Comparison of ENCODE assay signal across 11 cellular contexts in the genomic region with DNA sequence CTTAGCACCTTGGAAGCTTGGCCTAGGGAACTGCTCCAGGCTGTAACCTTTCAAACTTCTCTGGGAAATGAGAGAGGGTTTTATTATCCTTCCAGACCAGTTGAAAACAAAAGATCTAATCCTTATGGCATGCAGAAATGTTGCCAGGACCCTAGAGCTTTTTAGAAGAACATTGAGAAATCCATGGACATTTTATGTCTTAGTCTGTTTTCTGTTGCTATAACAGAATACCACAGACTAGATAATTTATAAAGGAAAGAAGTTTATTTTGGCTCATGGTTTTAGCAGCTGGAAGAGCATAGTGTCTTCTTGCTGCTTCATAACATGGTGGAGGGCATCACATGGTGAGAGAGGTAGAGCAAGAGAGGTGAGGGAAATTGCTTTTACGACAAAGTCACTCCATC. TPM values are rescaled to one million over a fixed set of nuclear protein-coding genes. Genes with fewer than 3 reads are reported as not detected.
DNase-seq lines count a peak whose midpoint lies in the region; TF ChIP-seq lines count a peak whose summit lies in the region.
"Had no signal": no experiment of that assay in that cellular context is flagged by ENCODE, and none has a peak within 500 bp of the region (broad histone marks: within the 10 kb centered on the region; RNA-seq: fewer than 3 reads in every experiment).

No MANE protein-coding gene starts in this region.

- H3K36me3 ChIP-seq in uterus: no peaks in the 10 kb centered on the region

- no peaks in the 10 kb centered on the region for H3K9me3 ChIP-seq in uterus

- no peaks in the 10 kb centered on the region for H3K27me3 ChIP-seq in uterus

- TF ChIP-seq CTCF in fibroblast of mammary gland (conservative IDR thresholded peaks at IDR 0.05; ENCODE audit: control insufficient read depth, insufficient read depth, low read depth, low read length): no peak
- no peak for TF ChIP-seq CTCF in nephron progenitor cell (IDR thresholded peaks at IDR 0.05)
- no peak for TF ChIP-seq CTCF in uterus (IDR thresholded peaks at IDR 0.05)

- peaks cover 4 to 19% of the 10 kb centered on the region in 2 donors for H3K4me1 ChIP-seq in uterus

- peaks cover 20% of the 10 kb centered on the region for H3K4me1 Mint-ChIP-seq in activated naive CD4-positive, alpha-beta T cell treated with anti-CD3 and anti-CD28 coated beads, Interleukin-2, amount 50 U/mL, for 24 hours
- H3K4me1 Mint-ChIP-seq in nephron progenitor cell: peaks cover 27% of the 10 kb centered on the region

- H3K27ac Mint-ChIP-seq in activated naive CD4-positive, alpha-beta T cell treated with anti-CD3 and anti-CD28 coated beads, Interleukin-2, amount 50 U/mL, for 24 hours: peak overlapping the region; percentile 19
- peak overlapping the region; percentile 95 for H3K27ac Mint-ChIP-seq in nephron progenitor cell
- H3K27ac Mint-ChIP-seq: activated naive CD8-positive, alpha-beta T cell treated with anti-CD3 and anti-CD28 coated beads for 36 hours had no signal

- H3K4me3 ChIP-seq in fibroblast of mammary gland (ENCODE audit: control insufficient read depth, low read depth, low read length) (no peak overlapping the region), uterus (no peak overlapping the region)

- peak in 1 of 2 donors; percentile 18 for TF ChIP-seq POLR2A in uterus (IDR thresholded peaks at IDR 0.05)

- DNase-seq in activated naive CD4-positive, alpha-beta T cell (lab: John Stamatoyannopoulos, UW): no peak
- DNase-seq in fibroblast of mammary gland (ENCODE audit: low read depth) (peak; percentile 97), nephron progenitor cell (no peak), uterus (peak; percentile 49 to 86), NCI-H748 (lab: John Stamatoyannopoulos, UW; ENCODE audit: unreplicated experiment) (no peak), activated gamma-delta T cell treated with Interleukin-2 at 50 U/mL for 16 hours (no peak)
- DNase-seq in activated T-cell treated with anti-CD3 and anti-CD28 coated beads, Interleukin-2, amount 50 U/mL, for 1 hour: no peak
- DNase-seq: activated naive CD8-positive, alpha-beta T cell treated with anti-CD3 and anti-CD28 coated beads for 36 hours; NCI-H748 treated with DMSO at 0.1 percent for 48 hours had no signal

- no peak overlapping the region for H3K4me3 Mint-ChIP-seq in activated naive CD4-positive, alpha-beta T cell treated with anti-CD3 and anti-CD28 coated beads, Interleukin-2, amount 50 U/mL, for 24 hours
- H3K4me3 Mint-ChIP-seq in nephron progenitor cell: no peak overlapping the region
- H3K4me3 Mint-ChIP-seq: activated naive CD8-positive, alpha-beta T cell treated with anti-CD3 and anti-CD28 coated beads for 36 hours had no signal

- intact Hi-C loops in uterus (cut with DNase I; ENCODE audit: low total_unique reads): no loop called here

- H3K27me3 Mint-ChIP-seq in activated naive CD4-positive, alpha-beta T cell treated with anti-CD3 and anti-CD28 coated beads, Interleukin-2, amount 50 U/mL, for 24 hours: no peaks in the 10 kb centered on the region
- H3K27me3 Mint-ChIP-seq in nephron progenitor cell (ENCODE audit: low read depth, poor library complexity): no peaks in the 10 kb centered on the region
- H3K27me3 Mint-ChIP-seq: activated naive CD8-positive, alpha-beta T cell treated with anti-CD3 and anti-CD28 coated beads for 36 hours had no signal

- peak overlapping the region; percentile 93 to 94 for H3K27ac ChIP-seq in uterus
- H3K27ac ChIP-seq: 22Rv1 had no signal

- no peaks in the 10 kb centered on the region for H3K9me3 Mint-ChIP-seq in activated naive CD4-positive, alpha-beta T cell treated with anti-CD3 and anti-CD28 coated beads, Interleukin-2, amount 50 U/mL, for 24 hours
- peaks cover 11% of the 10 kb centered on the region for H3K9me3 Mint-ChIP-seq in nephron progenitor cell

- H3K36me3 Mint-ChIP-seq in activated naive CD4-positive, alpha-beta T cell treated with anti-CD3 and anti-CD28 coated beads, Interleukin-2, amount 50 U/mL, for 24 hours: peaks cover 17% of the 10 kb centered on the region
- peaks cover 31% of the 10 kb centered on the region for H3K36me3 Mint-ChIP-seq in nephron progenitor cell (ENCODE audit: low read depth)

RNA-seq across cellular contexts. Expression of gene OSBPL9, which starts 25.8 kb away (rescaled TPM):
- total RNA-seq in uterus: 100 to 1,000 TPM in 3 of 4 donors, 10 to 100 TPM in 1; 94.0 to 122 (median 108) TPM

Comparison
In these comparisons a context has a peak if more than half of its experiments do, and no peak if none do; other contexts are left out.
1. DNase-seq: peak in fibroblast of mammary gland (single experiment) and uterus (2 of 2); none in activated naive CD4-positive, alpha-beta T cell (0 of 4), nephron progenitor cell (single experiment), activated T-cell treated with anti-CD3 and anti-CD28 coated beads, Interleukin-2, amount 50 U/mL, for 1 hour (single experiment), NCI-H748 (single experiment) and activated gamma-delta T cell treated with Interleukin-2 at 50 U/mL for 16 hours (single experiment).